In genomic region chr6:53811082-53811481, GRCh38 we compare ENCODE assay signal across 9 cellular contexts. TPM values are rescaled to one million over a fixed set of nuclear protein-coding genes. Genes with fewer than 3 reads are reported as not detected.
DNase-seq lines count a peak whose midpoint lies in the region; ATAC-seq and TF ChIP-seq lines count a peak whose summit lies in the region.
"Had no signal": no experiment of that assay in that cellular context is flagged by ENCODE, and none has a peak within 500 bp of the region (broad histone marks: within the 10 kb centered on the region; RNA-seq: fewer than 3 reads in every experiment).

No MANE protein-coding gene starts in this region.

- 51 to 66% methylated on average over 4 of the region's 4 CpGs for WGBS in lung, 2 donors

- ATAC-seq in Right ventricle myocardium inferior (peak; percentile 26), HG03097 (IDR thresholded peaks at IDR 0.05; ENCODE audit: low FRiP score, unreplicated experiment) (peak; percentile 87), lung (ENCODE audit: insufficient read depth, low FRiP score) (peak; percentile 63)

- H3K4me1 ChIP-seq in left ventricle myocardium inferior (peaks cover 22% of the 10 kb centered on the region), PC-9 (replicated peaks; ENCODE audit: insufficient read depth) (peaks cover 44% of the 10 kb centered on the region), lung (ENCODE audit: control insufficient read depth in 2 of 2, insufficient read depth in 2 of 2, low read length in 2 of 2) (peaks cover 2 to 6% of the 10 kb centered on the region in 2 donors), HAP-1 (peaks cover 30% of the 10 kb centered on the region)

- no TSS peak for BruUV-seq in PC-9 (replicated peaks; lab: Mats Ljungman, UMichigan)

- peaks cover 7% of the 10 kb centered on the region; the same call in 1 of the 2 replicates for H3F3A ChIP-seq in PC-9 (ENCODE audit: insufficient read depth, low read depth)

- H3K36me3 ChIP-seq in left ventricle myocardium inferior (no peaks in the 10 kb centered on the region), PC-9 (ENCODE audit: low read depth) (no peaks in the 10 kb centered on the region), lung (ENCODE audit: control insufficient read depth in 2 of 2, insufficient read depth in 2 of 2, low read length in 2 of 2) (no peaks in the 10 kb centered on the region), HAP-1 (replicated peaks) (no peaks in the 10 kb centered on the region; the same call in 1 of the 2 replicates)

- H3K4me3 ChIP-seq in left ventricle myocardium inferior, result no peak overlapping the region
- no peak overlapping the region; the same call in 1 of the 2 replicates for H3K4me3 ChIP-seq in PC-9
- no peak overlapping the region for H3K4me3 ChIP-seq in lung
- H3K4me3 ChIP-seq in HAP-1, result no peak overlapping the region

- H2AFZ ChIP-seq in PC-9, result no peak overlapping the region

- intact Hi-C loops in Right ventricle myocardium inferior (cut with DNase I), result no loop called here
- intact Hi-C loops in left ventricle myocardium inferior (cut with micrococcal nuclease), result no loop called here
- intact Hi-C loops in PC-9 (cut with micrococcal nuclease; ENCODE audit: unreplicated experiment), result no loop called here

- H3K27me3 ChIP-seq in left ventricle myocardium inferior (ENCODE audit: low read depth) (no peaks in the 10 kb centered on the region), PC-9 (ENCODE audit: insufficient read depth, low read depth) (no peaks in the 10 kb centered on the region), lung (ENCODE audit: control insufficient read depth, insufficient read depth) (no peaks in the 10 kb centered on the region), HAP-1 (ENCODE audit: low read depth) (no peaks in the 10 kb centered on the region)

- peak overlapping the region; percentile 57 for H3K4me2 ChIP-seq in PC-9

- peaks cover 7% of the 10 kb centered on the region; the same call in 1 of the 2 replicates for H4K20me1 ChIP-seq in PC-9 (ENCODE audit: insufficient read depth)

- in situ Hi-C loops in HAP-1 (cut with MboI; ENCODE audit: low sequenced_read_pairs), result no loop called here

- TF ChIP-seq CTCF in left ventricle myocardium inferior (IDR thresholded peaks at IDR 0.05; ENCODE audit: borderline replicate concordance), result no peak
- TF ChIP-seq CTCF in PC-9 (conservative IDR thresholded peaks at IDR 0.05), result no peak
- TF ChIP-seq CTCF in lung (IDR thresholded peaks at IDR 0.05; ENCODE audit: control extremely low read depth, extremely low read depth), result no peak

- no peak overlapping the region for H3K27ac ChIP-seq in left ventricle myocardium inferior (replicated peaks)
- peak overlapping the region; percentile 33 for H3K27ac ChIP-seq in PC-9
- no peak overlapping the region for H3K27ac ChIP-seq in lung (ENCODE audit: low read depth in 1 of 2, low read length in 1 of 2)

- POLR2A ChIA-PET in PC-9 (lab: Charles Lee; ENCODE audit: unreplicated experiment), result no interaction called here

- peaks cover 86% of the 10 kb centered on the region for H3K79me2 ChIP-seq in PC-9 (ENCODE audit: low read depth)

- DNase-seq in Right ventricle myocardium inferior (ENCODE audit: missing footprints) (peak; percentile 25), left ventricle myocardium inferior (no peak), PC-9 (peak; percentile 76 to 90), lung (ENCODE audit: low spot score) (peak; percentile 74), COLO829 (ENCODE audit: low spot score) (no peak), HAP-1 (ENCODE audit: low spot score in 2 of 2) (no peak)
- DNase-seq in activated naive CD4-positive, alpha-beta T cell (lab: John Stamatoyannopoulos, UW), result no peak
- DNase-seq: naive B cell had no signal

- CTCF ChIA-PET in PC-9 (lab: Charles Lee), result interaction anchor here (0.9 kb wide), 1 partner anchor 18 kb away, joined by 3 read pairs; no protein-coding TSS in a partner anchor

- H3K9me3 ChIP-seq in left ventricle myocardium inferior (replicated peaks) (no peaks in the 10 kb centered on the region), PC-9 (ENCODE audit: insufficient read depth, low read depth) (no peaks in the 10 kb centered on the region), lung (ENCODE audit: control insufficient read depth in 2 of 2, insufficient read depth in 1 of 2, low read length in 1 of 2) (no peaks in the 10 kb centered on the region), HAP-1 (no peaks in the 10 kb centered on the region)

- no peaks in the 10 kb centered on the region for H3K9me2 ChIP-seq in PC-9 (ENCODE audit: insufficient read depth)

RNA-seq across cellular contexts. Expression of gene LRRC1, which starts 16.3 kb away (rescaled TPM):
- total RNA-seq in Right ventricle myocardium inferior (1.1 TPM), left ventricle myocardium inferior (2.7 TPM), PC-9 (2021) (23.0 and 26.4 TPM in 2 replicates), lung (10 to 100 TPM; 11.0 to 19.9 TPM)
- 1 to 10 TPM; 4.8 to 8.9 TPM for polyA plus RNA-seq in lung

Comparison
In these comparisons a context has a peak if more than half of its experiments do, and no peak if none do; other contexts are left out.
1. DNase-seq: peak in Right ventricle myocardium inferior (single experiment), PC-9 (2 of 2) and lung (single experiment); none in left ventricle myocardium inferior (single experiment), COLO829 (single experiment), activated naive CD4-positive, alpha-beta T cell (0 of 4) and HAP-1 (0 of 2).
2. ATAC-seq: peak in every context shown above with its lines; median percentile 87 in HG03097; 63 in lung; 26 in Right ventricle myocardium inferior.